Comparison of ENCODE assay signal across 1 cellular context in genomic region chr1:65279092-65279448, GRCh38.
TF ChIP-seq lines count a peak whose summit lies in the region.

No MANE protein-coding gene starts in this region.

TF ChIP-seq in K562, 482 proteins besides CTCF, POLR2A, EP300 and RAD21 (continued from another document and continues in another):
- TF ChIP-seq, protein P1, sequence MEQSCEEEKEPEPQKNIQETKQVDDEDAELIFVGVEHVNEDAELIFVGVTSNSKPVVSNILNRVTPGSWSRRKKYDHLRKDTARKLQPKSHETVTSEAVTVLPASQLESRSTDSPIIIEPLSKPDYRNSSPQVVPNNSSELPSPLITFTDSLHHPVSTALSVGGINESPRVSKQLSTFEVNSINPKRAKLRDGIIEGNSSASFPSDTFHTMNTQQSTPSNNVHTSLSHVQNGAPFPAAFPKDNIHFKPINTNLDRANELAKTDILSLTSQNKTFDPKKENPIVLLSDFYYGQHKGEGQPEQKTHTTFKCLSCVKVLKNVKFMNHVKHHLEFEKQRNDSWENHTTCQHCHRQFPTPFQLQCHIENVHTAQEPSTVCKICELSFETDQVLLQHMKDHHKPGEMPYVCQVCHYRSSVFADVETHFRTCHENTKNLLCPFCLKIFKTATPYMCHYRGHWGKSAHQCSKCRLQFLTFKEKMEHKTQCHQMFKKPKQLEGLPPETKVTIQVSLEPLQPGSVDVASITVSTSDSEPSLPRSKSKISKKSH (CRISPR knock-in tag; IDR thresholded peaks at IDR 0.05): no peak
- TF ChIP-seq RBM34 (IDR thresholded peaks at IDR 0.05; ENCODE audit: borderline replicate concordance, insufficient read depth, low read length) (no peak), FOXP1 (CRISPR knock-in tag; IDR thresholded peaks at IDR 0.05) (no peak), HSF4 (CRISPR knock-in tag; IDR thresholded peaks at IDR 0.05; ENCODE audit: borderline replicate concordance) (no peak), HMG20B (CRISPR knock-in tag; IDR thresholded peaks at IDR 0.05) (no peak), PHTF2 (CRISPR knock-in tag; IDR thresholded peaks at IDR 0.05) (no peak), ZNF766 (CRISPR knock-in tag; conservative IDR thresholded peaks at IDR 0.05) (no peak), ZNF609 (CRISPR knock-in tag; IDR thresholded peaks at IDR 0.05; ENCODE audit: borderline replicate concordance) (no peak), USF2 (CRISPR knock-in tag; IDR thresholded peaks at IDR 0.05) (no peak), NFIC (IDR thresholded peaks at IDR 0.05) (peak; percentile 61), ATF7 (IDR thresholded peaks at IDR 0.05) (no peak), MIER1 (IDR thresholded peaks at IDR 0.05; ENCODE audit: low read depth) (no peak), ZNF24 (IDR thresholded peaks at IDR 0.05) (no peak), ZFP30 (CRISPR knock-in tag; IDR thresholded peaks at IDR 0.05; ENCODE audit: borderline replicate concordance) (no peak), REST (CRISPR knock-in tag; IDR thresholded peaks at IDR 0.05; ENCODE audit: low read depth) (no peak), ZNF431 (CRISPR knock-in tag; IDR thresholded peaks at IDR 0.05) (no peak), POLR2AphosphoS5 (IDR thresholded peaks at IDR 0.05; ENCODE audit: control insufficient read depth, insufficient read depth, low read depth, low read length) (peak; percentile 62; the same call in 1 of the 2 replicates), CBX1 (IDR thresholded peaks at IDR 0.05; ENCODE audit: low read depth) (no peak), CTBP1 (IDR thresholded peaks at IDR 0.05; ENCODE audit: borderline replicate concordance) (no peak), CBX2 (IDR thresholded peaks at IDR 0.05; ENCODE audit: insufficient read depth, low read length, poor library complexity, severe bottlenecking) (no peak), ZNF197 (CRISPR knock-in tag; IDR thresholded peaks at IDR 0.05; ENCODE audit: low read depth) (no peak), TAL1 (IDR thresholded peaks at IDR 0.05) (peak; percentile 79), NR0B1 (IDR thresholded peaks at IDR 0.05; ENCODE audit: partially characterized antibody) (no peak), ATF4 (CRISPR knock-in tag; IDR thresholded peaks at IDR 0.05) (no peak), RAD51 (IDR thresholded peaks at IDR 0.05; ENCODE audit: borderline replicate concordance, low read depth) (no peak), NRF1 (conservative IDR thresholded peaks at IDR 0.05 in 1 of 2, IDR thresholded peaks at IDR 0.05 in 1 of 2) (no peak), DPF2 (IDR thresholded peaks at IDR 0.05) (no peak), HDAC6 (IDR thresholded peaks at IDR 0.05; ENCODE audit: low read depth, low read length) (no peak), NR1H2 (CRISPR knock-in tag; IDR thresholded peaks at IDR 0.05) (no peak), FOSL1 (tag; conservative IDR thresholded peaks at IDR 0.05) (no peak), PBX2 (CRISPR knock-in tag; IDR thresholded peaks at IDR 0.05; ENCODE audit: low read depth) (no peak), PBX2 (tag; conservative IDR thresholded peaks at IDR 0.05; ENCODE audit: low read depth) (no peak), MTA2 (IDR thresholded peaks at IDR 0.05; ENCODE audit: low read depth) (peak; percentile 51; the same call in 1 of the 2 replicates), PKNOX1 (IDR thresholded peaks at IDR 0.05) (no peak), SRSF7 (optimal IDR thresholded peaks at IDR 0.05; ENCODE audit: low read depth, low read length) (no peak), RBM22 (IDR thresholded peaks at IDR 0.05; ENCODE audit: low read depth, low read length, poor library complexity, severe bottlenecking) (no peak), ZNF175 (CRISPR knock-in tag; IDR thresholded peaks at IDR 0.05; ENCODE audit: low read depth) (no peak), HINFP (tag; conservative IDR thresholded peaks at IDR 0.05; ENCODE audit: low read depth) (no peak), CAMTA2 (CRISPR knock-in tag; conservative IDR thresholded peaks at IDR 0.05) (no peak), ZNF764 (CRISPR knock-in tag; IDR thresholded peaks at IDR 0.05; ENCODE audit: low read depth) (no peak), COPS2 (conservative IDR thresholded peaks at IDR 0.05) (no peak)
